Comparison of ENCODE assay signal across 8 cellular contexts in genomic region chr1:236058141-236058626, GRCh38. TPM values are rescaled to one million over a fixed set of nuclear protein-coding genes. Genes with fewer than 3 reads are reported as not detected.
DNase-seq lines count a peak whose midpoint lies in the region; ATAC-seq and TF ChIP-seq lines count a peak whose summit lies in the region.

No MANE protein-coding gene starts in this region.

- peak; percentile 68 for DNase-seq in AG10803 (ENCODE audit: low read depth)
- peak; percentile 99 for DNase-seq in foreskin melanocyte
- no peak for DNase-seq in NCI-H2196 treated with DMSO at 0.1 percent for 48 hours (lab: John Stamatoyannopoulos, UW; ENCODE audit: unreplicated experiment)
- DNase-seq in CD4-positive, alpha-beta T cell, result no peak
- DNase-seq in Caco-2, result no peak

- no peaks in the 10 kb centered on the region for H3K36me3 Mint-ChIP-seq in CD4-positive, alpha-beta T cell (ENCODE audit: low read depth)
- peaks cover 5% of the 10 kb centered on the region for H3K36me3 Mint-ChIP-seq in Caco-2 (ENCODE audit: insufficient read depth, unreplicated experiment)

- intact Hi-C loops in CD4-positive, alpha-beta T cell (cut with DNase I, micrococcal nuclease), result no loop called here
- intact Hi-C loops in Caco-2 (cut with micrococcal nuclease; ENCODE audit: unreplicated experiment), result no loop called here

- H3K27me3 Mint-ChIP-seq in CD4-positive, alpha-beta T cell, result peaks cover 49% of the 10 kb centered on the region
- H3K27me3 Mint-ChIP-seq in Caco-2 (ENCODE audit: insufficient read depth, unreplicated experiment), result no peaks in the 10 kb centered on the region

- H3K27me3 ChIP-seq in CD4-positive, alpha-beta T cell (ENCODE audit: control insufficient read depth, insufficient read depth, low read length), result peaks cover 11% of the 10 kb centered on the region
- no peaks in the 10 kb centered on the region for H3K27me3 ChIP-seq in Caco-2 (replicated peaks; ENCODE audit: control insufficient read depth, insufficient read depth, low read length)

- peak; percentile 95 for ATAC-seq in GM19463 (IDR thresholded peaks at IDR 0.05; ENCODE audit: unreplicated experiment)
- ATAC-seq in HG03460 (IDR thresholded peaks at IDR 0.05; ENCODE audit: unreplicated experiment), result peak; percentile 96
- ATAC-seq in HG03439 (IDR thresholded peaks at IDR 0.05; ENCODE audit: unreplicated experiment), result no peak
- no peak for ATAC-seq in CD4-positive, alpha-beta T cell (ENCODE audit: poor library complexity)

- peaks cover 7% of the 10 kb centered on the region for H3K4me1 Mint-ChIP-seq in CD4-positive, alpha-beta T cell (ENCODE audit: low read depth)
- no peaks in the 10 kb centered on the region for H3K4me1 Mint-ChIP-seq in Caco-2 (ENCODE audit: low read depth, unreplicated experiment)

- H3K9me3 Mint-ChIP-seq in CD4-positive, alpha-beta T cell, result no peaks in the 10 kb centered on the region
- H3K9me3 Mint-ChIP-seq in Caco-2 (ENCODE audit: unreplicated experiment), result no peaks in the 10 kb centered on the region

- no peak overlapping the region for H3K27ac Mint-ChIP-seq in CD4-positive, alpha-beta T cell
- H3K27ac Mint-ChIP-seq in Caco-2 (ENCODE audit: unreplicated experiment), result no peak overlapping the region

- H3K4me3 Mint-ChIP-seq in CD4-positive, alpha-beta T cell, result no peak overlapping the region
- H3K4me3 Mint-ChIP-seq in Caco-2 (ENCODE audit: unreplicated experiment), result no peak overlapping the region

- no peaks in the 10 kb centered on the region for H3K9me3 ChIP-seq in CD4-positive, alpha-beta T cell (ENCODE audit: control insufficient read depth, low read length)
- H3K9me3 ChIP-seq in Caco-2, result no peaks in the 10 kb centered on the region

- BruUV-seq in Caco-2 (replicated peaks; lab: Mats Ljungman, UMichigan), result no TSS peak

- no peak overlapping the region for H3K27ac ChIP-seq in CD4-positive, alpha-beta T cell (ENCODE audit: low read depth, low read length)

- no peaks in the 10 kb centered on the region for H3K36me3 ChIP-seq in Caco-2 (ENCODE audit: control insufficient read depth, insufficient read depth, low read length)

- H3K4me1 ChIP-seq in Caco-2, result no peaks in the 10 kb centered on the region

- H3K4me3 ChIP-seq in AG10803 (ENCODE audit: low read length) (peak overlapping the region; percentile 7), Caco-2 (ENCODE audit: low read depth, low read length) (no peak overlapping the region)

- CTCF ChIA-PET in CD4-positive, alpha-beta T cell (lab: Charles Lee), result no interaction called here
- CTCF ChIA-PET in Caco-2 (lab: Charles Lee), result no interaction called here

- no peak for TF ChIP-seq CTCF in AG10803 (conservative IDR thresholded peaks at IDR 0.05; ENCODE audit: low read length)
- no peak for TF ChIP-seq CTCF in CD4-positive, alpha-beta T cell (IDR thresholded peaks at IDR 0.05)
- no peak for TF ChIP-seq CTCF in Caco-2 (IDR thresholded peaks at IDR 0.05; ENCODE audit: insufficient read depth in 1 of 2, low read depth in 1 of 2, low read length in 1 of 2, severe bottlenecking in 1 of 2, unreplicated experiment in 1 of 2)

- POLR2A ChIA-PET in CD4-positive, alpha-beta T cell (lab: Charles Lee), result no interaction called here
- POLR2A ChIA-PET in Caco-2 (lab: Charles Lee), result no interaction called here

RNA-seq across cellular contexts. Expression of gene NID1, which starts 6.7 kb away (rescaled TPM):
- under 1 TPM; 0.03 to 0.08 TPM for total RNA-seq in CD4-positive, alpha-beta T cell
- total RNA-seq in Caco-2 (2022), result 43.7 and 48.5 TPM in 2 replicates

Comparison
In these comparisons a context has a peak if more than half of its experiments do, and no peak if none do; other contexts are left out.
1. DNase-seq: peak in AG10803 (single experiment) and foreskin melanocyte (single experiment); none in NCI-H2196 treated with DMSO at 0.1 percent for 48 hours (single experiment), CD4-positive, alpha-beta T cell (0 of 10) and Caco-2 (0 of 2).
2. ATAC-seq: peak in GM19463 (single experiment) and HG03460 (single experiment); none in HG03439 (single experiment) and CD4-positive, alpha-beta T cell (single experiment).
3. RNA of gene NID1, which starts 6.7 kb away (total RNA-seq): 43.7 to 48.5 TPM in Caco-2; 0.03 to 0.08 TPM in CD4-positive, alpha-beta T cell; every median in the first group is over 10 times any median in the second.